23 cellular contexts compared by ENCODE assay signal in the genomic region with DNA sequence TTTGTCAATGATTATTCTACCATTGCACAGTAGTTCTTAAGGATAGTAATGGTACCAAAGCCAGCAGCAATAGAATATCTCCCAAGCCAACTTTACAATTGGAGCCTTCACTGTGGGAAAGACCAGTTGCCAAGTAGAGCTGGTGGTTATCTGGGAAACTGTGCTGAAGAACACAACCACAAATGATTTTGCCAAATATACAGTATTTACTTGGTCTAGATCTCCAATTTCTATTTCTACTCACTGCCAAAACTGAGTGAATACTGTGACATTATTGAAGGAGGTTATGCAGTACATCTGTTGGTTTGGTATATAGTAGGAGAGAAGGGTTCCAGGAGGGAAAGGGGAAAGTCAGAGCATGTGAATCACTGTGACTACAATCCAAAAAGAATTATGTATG. TPM values are rescaled to one million over a fixed set of nuclear protein-coding genes. Genes with fewer than 3 reads are reported as not detected.
A peak's percentile ranks its signal among the peaks of the same experiment; 100 is the strongest.
DNase-seq lines count a peak whose midpoint lies in the region; ATAC-seq and TF ChIP-seq lines count a peak whose summit lies in the region.
"Had no signal": no experiment of that assay in that cellular context is flagged by ENCODE, and none has a peak within 500 bp of the region (broad histone marks: within the 10 kb centered on the region; RNA-seq: fewer than 3 reads in every experiment).

No MANE protein-coding gene starts in this region.

- H3K27me3 ChIP-seq in breast epithelium (no peaks in the 10 kb centered on the region), fibroblast of lung (ENCODE audit: control insufficient read depth, insufficient read depth, low read length) (no peaks in the 10 kb centered on the region), PC-3 (ENCODE audit: low read length) (no peaks in the 10 kb centered on the region)
- H3K27me3 ChIP-seq in naive thymus-derived CD4-positive, alpha-beta T cell (ENCODE audit: control insufficient read depth in 2 of 2, insufficient read depth in 2 of 2, low read length in 2 of 2) = no peaks in the 10 kb centered on the region
- H3K27me3 ChIP-seq: dorsolateral prefrontal cortex, left lung, upper lobe of left lung had no signal

- H3K9me2 ChIP-seq in PC-3 (replicated peaks; ENCODE audit: low read length) = no peaks in the 10 kb centered on the region

- H2AFZ ChIP-seq in fibroblast of lung (ENCODE audit: low read length) (no peak overlapping the region), PC-3 (ENCODE audit: low read length) (no peak overlapping the region)

- no peak overlapping the region for H3K4me2 ChIP-seq in fibroblast of lung (ENCODE audit: extremely low read depth, insufficient read depth, low read length)
- H3K4me2 ChIP-seq in PC-3 (ENCODE audit: low read length) = no peak overlapping the region

- H4K20me1 ChIP-seq in fibroblast of lung (ENCODE audit: control insufficient read depth, extremely low read depth, insufficient read depth, low read length) (no peaks in the 10 kb centered on the region), PC-3 (ENCODE audit: low read length) (peaks cover 8% of the 10 kb centered on the region; the same call in 1 of the 2 replicates)

- H3K4me1 ChIP-seq in breast epithelium (peaks cover 0 to 7% of the 10 kb centered on the region in 2 donors), fibroblast of lung (ENCODE audit: control insufficient read depth, extremely low read depth, insufficient read depth, low read length) (no peaks in the 10 kb centered on the region), PC-3 (ENCODE audit: insufficient read depth, low read length) (peaks cover 16% of the 10 kb centered on the region)
- peaks cover 0 to 6% of the 10 kb centered on the region in 2 donors for H3K4me1 ChIP-seq in naive thymus-derived CD4-positive, alpha-beta T cell (ENCODE audit: control insufficient read depth in 2 of 2, insufficient read depth in 2 of 2, low read length in 2 of 2)

- no peaks in the 10 kb centered on the region for H3F3A ChIP-seq in PC-3 (ENCODE audit: low read length, unreplicated experiment)

- peaks cover 42% of the 10 kb centered on the region for H3K79me2 ChIP-seq in fibroblast of lung (ENCODE audit: control insufficient read depth, insufficient read depth, low read length)
- H3K79me2 ChIP-seq in PC-3 (ENCODE audit: low read length) = peaks cover 75% of the 10 kb centered on the region

- H3K36me3 ChIP-seq in breast epithelium (no peaks in the 10 kb centered on the region), fibroblast of lung (ENCODE audit: control insufficient read depth, insufficient read depth, low read length) (no peaks in the 10 kb centered on the region), PC-3 (ENCODE audit: low read depth, low read length) (no peaks in the 10 kb centered on the region)
- peaks cover 0 to 9% (median 0%) of the 10 kb centered on the region in 3 experiments for H3K36me3 ChIP-seq in naive thymus-derived CD4-positive, alpha-beta T cell (ENCODE audit: control insufficient read depth in 2 of 3, insufficient read depth in 3 of 3, low read length in 3 of 3)
- H3K36me3 ChIP-seq: left lung, upper lobe of left lung had no signal

- no TSS peak for BruUV-seq in MCF 10A (replicated peaks; lab: Mats Ljungman, UMichigan)
- BruUV-seq in PC-3 (replicated peaks; lab: Mats Ljungman, UMichigan) = no TSS peak

- DNase-seq in MCF 10A (ENCODE audit: unreplicated experiment) (no peak), breast epithelium (ENCODE audit: low spot score in 2 of 2) (no peak), fibroblast of lung (ENCODE audit: low read depth in 2 of 2) (peak; percentile 58 to 78), superior temporal gyrus (ENCODE audit: extremely low spot score) (peak; percentile 11), PC-3 (no peak)
- DNase-seq in naive thymus-derived CD4-positive, alpha-beta T cell = no peak
- DNase-seq: activated CD4-positive, alpha-beta T cell treated with anti-CD3 and anti-CD28 coated beads for 1 hour; activated CD8-positive, alpha-beta T cell treated with anti-CD3 and anti-CD28 coated beads for 36 hours; activated gamma-delta T cell treated with Interleukin-2 at 50 U/mL for 16 hours; dorsolateral prefrontal cortex; HCEC 1CT; left lung; naive thymus-derived CD8-positive, alpha-beta T cell; NCI-H1417; NCI-H2029; NCI-H524 treated with DMSO at 0.1 percent for 48 hours; stimulated activated CD4-positive, alpha-beta T cell treated with anti-CD3 and anti-CD28 coated beads, Interleukin-15, amount 100 ng/mL, for 24 hours; substantia nigra; upper lobe of left lung had no signal

- H3K4me3 Mint-ChIP-seq in MCF 10A (ENCODE audit: unreplicated experiment) = no peak overlapping the region
- peak overlapping the region; percentile 100 for H3K4me3 Mint-ChIP-seq in activated T-helper 17 cell treated with anti-CD3 and anti-CD28 coated beads, Interleukin-2, amount 50 U/mL, for 72 hours
- no peak overlapping the region for H3K4me3 Mint-ChIP-seq in naive thymus-derived CD4-positive, alpha-beta T cell
- H3K4me3 Mint-ChIP-seq: stimulated activated memory B cell treated with anti-CD40 and anti-IgM and Interleukin-4, amounts not matched to agents 10 μg/mL and 1 μg/mL and 100 μg/mL, for 72 hours had no signal

- peak overlapping the region; percentile 82 for H3K27ac Mint-ChIP-seq in MCF 10A (ENCODE audit: low read depth, unreplicated experiment)
- no peak overlapping the region for H3K27ac Mint-ChIP-seq in activated T-helper 17 cell treated with anti-CD3 and anti-CD28 coated beads, Interleukin-2, amount 50 U/mL, for 72 hours
- peak overlapping the region in 2 of 9 donors; percentile 3 to 23 for H3K27ac Mint-ChIP-seq in naive thymus-derived CD4-positive, alpha-beta T cell
- H3K27ac Mint-ChIP-seq: activated CD8-positive, alpha-beta T cell treated with anti-CD3 and anti-CD28 coated beads for 36 hours; stimulated activated memory B cell treated with anti-CD40 and anti-IgM and Interleukin-4, amounts not matched to agents 10 μg/mL and 1 μg/mL and 100 μg/mL, for 72 hours had no signal

- peaks cover 13% of the 10 kb centered on the region for H3K36me3 Mint-ChIP-seq in MCF 10A (ENCODE audit: insufficient read depth, unreplicated experiment)
- peaks cover 61% of the 10 kb centered on the region for H3K36me3 Mint-ChIP-seq in activated T-helper 17 cell treated with anti-CD3 and anti-CD28 coated beads, Interleukin-2, amount 50 U/mL, for 72 hours (ENCODE audit: low read depth)
- peaks cover 0 to 10% (median 5%) of the 10 kb centered on the region in 5 donors for H3K36me3 Mint-ChIP-seq in naive thymus-derived CD4-positive, alpha-beta T cell
- H3K36me3 Mint-ChIP-seq: naive thymus-derived CD8-positive, alpha-beta T cell; stimulated activated memory B cell treated with anti-CD40 and anti-IgM and Interleukin-4, amounts not matched to agents 10 μg/mL and 1 μg/mL and 100 μg/mL, for 72 hours had no signal

- H3K9ac ChIP-seq in fibroblast of lung (ENCODE audit: insufficient read depth, low read length) (no peak overlapping the region), PC-3 (ENCODE audit: low read length) (no peak overlapping the region)

- ATAC-seq in activated T-helper 17 cell treated with anti-CD3 and anti-CD28 coated beads, Interleukin-2, amount 50 U/mL, for 72 hours (replicated peaks) = no peak
- ATAC-seq in naive thymus-derived CD4-positive, alpha-beta T cell = no peak
- ATAC-seq in HG02970 (IDR thresholded peaks at IDR 0.05; ENCODE audit: low FRiP score, unreplicated experiment) (no peak), PC-3 (no peak)
- ATAC-seq: activated CD8-positive, alpha-beta T cell treated with anti-CD3 and anti-CD28 coated beads for 36 hours; naive thymus-derived CD8-positive, alpha-beta T cell; Right ventricle myocardium inferior; stimulated activated memory B cell treated with anti-CD40 and anti-IgM and Interleukin-4, amounts not matched to agents 10 μg/mL and 1 μg/mL and 100 μg/mL, for 72 hours had no signal

- no peaks in the 10 kb centered on the region for H3K27me3 Mint-ChIP-seq in MCF 10A (ENCODE audit: insufficient read depth, unreplicated experiment)
- no peaks in the 10 kb centered on the region for H3K27me3 Mint-ChIP-seq in activated T-helper 17 cell treated with anti-CD3 and anti-CD28 coated beads, Interleukin-2, amount 50 U/mL, for 72 hours
- peaks cover 0 to 3% (median 0%) of the 10 kb centered on the region in 5 donors for H3K27me3 Mint-ChIP-seq in naive thymus-derived CD4-positive, alpha-beta T cell
- H3K27me3 Mint-ChIP-seq: activated CD8-positive, alpha-beta T cell treated with anti-CD3 and anti-CD28 coated beads for 36 hours; naive thymus-derived CD8-positive, alpha-beta T cell; stimulated activated memory B cell treated with anti-CD40 and anti-IgM and Interleukin-4, amounts not matched to agents 10 μg/mL and 1 μg/mL and 100 μg/mL, for 72 hours had no signal

- no peak for TF ChIP-seq POLR2A in breast epithelium (IDR thresholded peaks at IDR 0.05)

- no peaks in the 10 kb centered on the region for H3K9me3 Mint-ChIP-seq in MCF 10A (ENCODE audit: unreplicated experiment)
- no peaks in the 10 kb centered on the region for H3K9me3 Mint-ChIP-seq in activated T-helper 17 cell treated with anti-CD3 and anti-CD28 coated beads, Interleukin-2, amount 50 U/mL, for 72 hours
- no peaks in the 10 kb centered on the region for H3K9me3 Mint-ChIP-seq in naive thymus-derived CD4-positive, alpha-beta T cell
- H3K9me3 Mint-ChIP-seq: activated CD8-positive, alpha-beta T cell treated with anti-CD3 and anti-CD28 coated beads for 36 hours; naive thymus-derived CD8-positive, alpha-beta T cell; stimulated activated memory B cell treated with anti-CD40 and anti-IgM and Interleukin-4, amounts not matched to agents 10 μg/mL and 1 μg/mL and 100 μg/mL, for 72 hours had no signal

- no peaks in the 10 kb centered on the region for H3K9me3 ChIP-seq in breast epithelium
- H3K9me3 ChIP-seq in fibroblast of lung (ENCODE audit: control insufficient read depth, insufficient read depth, low read depth, low read length) = no peaks in the 10 kb centered on the region
- H3K9me3 ChIP-seq in naive thymus-derived CD4-positive, alpha-beta T cell (ENCODE audit: control insufficient read depth in 2 of 3, low read length in 3 of 3) = no peaks in the 10 kb centered on the region
- no peaks in the 10 kb centered on the region for H3K9me3 ChIP-seq in PC-3 (ENCODE audit: low read length)
- H3K9me3 ChIP-seq: left lung, upper lobe of left lung had no signal

- TF ChIP-seq CTCF in MCF 10A (IDR thresholded peaks at IDR 0.05; ENCODE audit: unreplicated experiment) = no peak
- TF ChIP-seq CTCF in breast epithelium (IDR thresholded peaks at IDR 0.05) = no peak
- no peak for TF ChIP-seq CTCF in fibroblast of lung (conservative IDR thresholded peaks at IDR 0.05 in 1 of 2, IDR thresholded peaks at IDR 0.05 in 1 of 2; ENCODE audit: low read depth in 1 of 2, low read length in 2 of 2)
- no peak for TF ChIP-seq CTCF in PC-3 (conservative IDR thresholded peaks at IDR 0.05; ENCODE audit: low read depth, low read length)

- CTCF ChIA-PET in MCF 10A (lab: Yijun Ruan, JAX) = interaction anchor here (1.0 kb wide), 1 partner anchor 321 kb away, joined by 3 read pairs; no protein-coding TSS in a partner anchor
- CTCF ChIA-PET in naive thymus-derived CD4-positive, alpha-beta T cell (lab: Charles Lee) = no interaction called here
- CTCF ChIA-PET in PC-3 (lab: Charles Lee) = no interaction called here

- H3K27ac ChIP-seq in breast epithelium (no peak overlapping the region), fibroblast of lung (ENCODE audit: insufficient read depth, low read length) (no peak overlapping the region), PC-3 (ENCODE audit: low read length) (no peak overlapping the region)
- no peak overlapping the region for H3K27ac ChIP-seq in naive thymus-derived CD4-positive, alpha-beta T cell (ENCODE audit: low read depth, low read length)
- H3K27ac ChIP-seq: left lung, upper lobe of left lung had no signal

- peaks cover 30% of the 10 kb centered on the region for H3K4me1 Mint-ChIP-seq in MCF 10A (ENCODE audit: insufficient read depth, unreplicated experiment)
- H3K4me1 Mint-ChIP-seq in activated T-helper 17 cell treated with anti-CD3 and anti-CD28 coated beads, Interleukin-2, amount 50 U/mL, for 72 hours = peaks cover 26% of the 10 kb centered on the region
- peaks cover 32 to 66% (median 55%) of the 10 kb centered on the region in 7 donors for H3K4me1 Mint-ChIP-seq in naive thymus-derived CD4-positive, alpha-beta T cell

- intact Hi-C loops in MCF 10A (cut with micrococcal nuclease) = no loop called here
- intact Hi-C loops in breast epithelium (cut with DNase I; ENCODE audit: low total_unique reads) = no loop called here
- intact Hi-C loops in naive thymus-derived CD4-positive, alpha-beta T cell (cut with micrococcal nuclease) = no loop called here
- intact Hi-C loops in PC-3 (cut with micrococcal nuclease) = no loop called here

- H3K4me3 ChIP-seq in breast epithelium = no peak overlapping the region
- H3K4me3 ChIP-seq in fibroblast of lung (replicated peaks in 1 of 4; ENCODE audit: control extremely low read depth in 1 of 4, insufficient read depth in 1 of 4, low read depth in 3 of 4, low read length in 4 of 4) = no peak overlapping the region
- no peak overlapping the region for H3K4me3 ChIP-seq in naive thymus-derived CD4-positive, alpha-beta T cell (ENCODE audit: low read length)
- H3K4me3 ChIP-seq in PC-3 (ENCODE audit: low read length) = no peak overlapping the region
- H3K4me3 ChIP-seq: upper lobe of left lung had no signal

- POLR2A ChIA-PET in MCF 10A (lab: Yijun Ruan, JAX) (no interaction called here), PC-3 (lab: Charles Lee; ENCODE audit: unreplicated experiment) (interaction anchor here (0.6 kb wide), 1 partner anchor 24 kb away, joined by 5 read pairs; no protein-coding TSS in a partner anchor)
- POLR2A ChIA-PET in naive thymus-derived CD4-positive, alpha-beta T cell (lab: Charles Lee) = no interaction called here

RNA-seq across cellular contexts. Expression of gene TET2, which starts 3.8 kb away (rescaled TPM):
- 20.5 and 20.9 TPM in 2 replicates for total RNA-seq in MCF 10A (2022)
- total RNA-seq in breast epithelium = 10 to 100 TPM; 23.2 to 37.3 (median 29.8) TPM
- 10 to 100 TPM; 41.8 to 87.4 TPM for total RNA-seq in activated T-helper 17 cell treated with anti-CD3 and anti-CD28 coated beads, Interleukin-2, amount 50 U/mL, for 72 hours
- total RNA-seq in fibroblast of lung = 5.4 and 8.3 TPM in 2 replicates
- polyA plus RNA-seq in fibroblast of lung = 5.5 and 6.9 TPM in 2 replicates
- 2.5 and 3.6 TPM in 2 replicates for polyA plus RNA-seq in fibroblast of lung (2012)
- 2.9 and 4.6 TPM in 2 replicates for polyA minus RNA-seq in fibroblast of lung (ENCODE audit: low replicate concordance)
- total RNA-seq in naive thymus-derived CD4-positive, alpha-beta T cell = 10 to 100 TPM; 15.2 to 78.4 (median 32.2) TPM
- polyA plus RNA-seq in naive thymus-derived CD4-positive, alpha-beta T cell = 10 to 100 TPM; 12.8 to 17.5 TPM
- 5.6 and 5.8 TPM in 2 replicates for total RNA-seq in PC-3 (2014; rRNA removed)

Comparison
In these comparisons a context has a peak if more than half of its experiments do, and no peak if none do; other contexts are left out.
1. DNase-seq: peak in fibroblast of lung (2 of 2) and superior temporal gyrus (single experiment); none in MCF 10A (single experiment), breast epithelium (0 of 2), naive thymus-derived CD4-positive, alpha-beta T cell (0 of 9) and PC-3 (single experiment).